ENCODE assay signal across 8 cellular contexts in genomic region chr6:157563611-157564284, GRCh38.
DNase-seq lines count a peak whose midpoint lies in the region; ATAC-seq and TF ChIP-seq lines count a peak whose summit lies in the region.

No MANE protein-coding gene starts in this region.

- no peak overlapping the region for H3K4me3 ChIP-seq in endodermal cell (ENCODE audit: low read length)

- H3K27me3 ChIP-seq in endodermal cell (ENCODE audit: control insufficient read depth, insufficient read depth, low read length, poor library complexity, severe bottlenecking) = no peaks in the 10 kb centered on the region

- H3K27me3 Mint-ChIP-seq in activated naive CD8-positive, alpha-beta T cell treated with anti-CD3 and anti-CD28 coated beads for 36 hours = no peaks in the 10 kb centered on the region
- no peaks in the 10 kb centered on the region for H3K27me3 Mint-ChIP-seq in endodermal cell (ENCODE audit: insufficient read depth)
- no peaks in the 10 kb centered on the region for H3K27me3 Mint-ChIP-seq in mesothelial cell of epicardium (ENCODE audit: low read depth)

- no peak overlapping the region for H3K27ac ChIP-seq in endodermal cell (ENCODE audit: low read depth, low read length)

- peaks cover 27% of the 10 kb centered on the region for H3K4me1 Mint-ChIP-seq in activated naive CD8-positive, alpha-beta T cell treated with anti-CD3 and anti-CD28 coated beads for 36 hours
- H3K4me1 Mint-ChIP-seq in endodermal cell (no peaks in the 10 kb centered on the region), mesothelial cell of epicardium (no peaks in the 10 kb centered on the region)

- WGBS in endodermal cell (ENCODE audit: insufficient coverage in 1 of 2, insufficient read length in 1 of 2), 2 experiments = 85 to 93% methylated on average over 7 to 8 of the region's 8 CpGs

- H3K9me3 ChIP-seq in endodermal cell (ENCODE audit: control insufficient read depth, low read length) = peaks cover 4% of the 10 kb centered on the region

- peak overlapping the region; percentile 8 for H3K27ac Mint-ChIP-seq in activated naive CD8-positive, alpha-beta T cell treated with anti-CD3 and anti-CD28 coated beads for 36 hours
- no peak overlapping the region for H3K27ac Mint-ChIP-seq in endodermal cell
- no peak overlapping the region for H3K27ac Mint-ChIP-seq in mesothelial cell of epicardium

- no peaks in the 10 kb centered on the region for H3K4me1 ChIP-seq in endodermal cell (ENCODE audit: control insufficient read depth, insufficient read depth, low read length)

- H3K36me3 ChIP-seq in endodermal cell (ENCODE audit: control insufficient read depth, insufficient read depth, low read length) = no peaks in the 10 kb centered on the region

- no peak overlapping the region for H3K9ac ChIP-seq in endodermal cell (ENCODE audit: extremely low read depth, low read length, poor library complexity, severe bottlenecking)

- H3K9me3 Mint-ChIP-seq in activated naive CD8-positive, alpha-beta T cell treated with anti-CD3 and anti-CD28 coated beads for 36 hours = no peaks in the 10 kb centered on the region
- no peaks in the 10 kb centered on the region for H3K9me3 Mint-ChIP-seq in endodermal cell
- H3K9me3 Mint-ChIP-seq in mesothelial cell of epicardium = peaks cover 2% of the 10 kb centered on the region

- no peak overlapping the region for H3K4me3 Mint-ChIP-seq in activated naive CD8-positive, alpha-beta T cell treated with anti-CD3 and anti-CD28 coated beads for 36 hours
- H3K4me3 Mint-ChIP-seq in endodermal cell (no peak overlapping the region), mesothelial cell of epicardium (no peak overlapping the region)

- ATAC-seq in GM19397 (IDR thresholded peaks at IDR 0.05; ENCODE audit: unreplicated experiment) (peak; percentile 58), HG03060 (IDR thresholded peaks at IDR 0.05; ENCODE audit: low read depth, unreplicated experiment) (peak; percentile 46)

- DNase-seq in GM10266 (ENCODE audit: extremely low spot score) (peak; percentile 80), COLO829 (ENCODE audit: low spot score) (no peak), AG08395 (ENCODE audit: low spot score) (no peak), endodermal cell (no peak), mesothelial cell of epicardium (ENCODE audit: low spot score in 2 of 2, unreplicated experiment in 2 of 2) (no peak)
- peak; percentile 44 for DNase-seq in activated naive CD8-positive, alpha-beta T cell treated with anti-CD3 and anti-CD28 coated beads for 36 hours

- no peaks in the 10 kb centered on the region for H3K36me3 Mint-ChIP-seq in activated naive CD8-positive, alpha-beta T cell treated with anti-CD3 and anti-CD28 coated beads for 36 hours
- H3K36me3 Mint-ChIP-seq in endodermal cell (ENCODE audit: low read depth) (no peaks in the 10 kb centered on the region), mesothelial cell of epicardium (no peaks in the 10 kb centered on the region)

- TF ChIP-seq CTCF in GM10266 (IDR thresholded peaks at IDR 0.05; ENCODE audit: control insufficient read depth, insufficient read depth, low read depth, missing control alignments) (peak; percentile 16), endodermal cell (conservative IDR thresholded peaks at IDR 0.05) (no peak), mesothelial cell of epicardium (IDR thresholded peaks at IDR 0.05; ENCODE audit: unreplicated experiment) (no peak)

Comparison
In these comparisons a context has a peak if more than half of its experiments do, and no peak if none do; other contexts are left out.
1. DNase-seq: peak in GM10266 (single experiment) and activated naive CD8-positive, alpha-beta T cell treated with anti-CD3 and anti-CD28 coated beads for 36 hours (single experiment); none in COLO829 (single experiment), AG08395 (single experiment), endodermal cell (single experiment) and mesothelial cell of epicardium (0 of 2).